ENCODE assay signal across 19 cellular contexts in the genomic region with DNA sequence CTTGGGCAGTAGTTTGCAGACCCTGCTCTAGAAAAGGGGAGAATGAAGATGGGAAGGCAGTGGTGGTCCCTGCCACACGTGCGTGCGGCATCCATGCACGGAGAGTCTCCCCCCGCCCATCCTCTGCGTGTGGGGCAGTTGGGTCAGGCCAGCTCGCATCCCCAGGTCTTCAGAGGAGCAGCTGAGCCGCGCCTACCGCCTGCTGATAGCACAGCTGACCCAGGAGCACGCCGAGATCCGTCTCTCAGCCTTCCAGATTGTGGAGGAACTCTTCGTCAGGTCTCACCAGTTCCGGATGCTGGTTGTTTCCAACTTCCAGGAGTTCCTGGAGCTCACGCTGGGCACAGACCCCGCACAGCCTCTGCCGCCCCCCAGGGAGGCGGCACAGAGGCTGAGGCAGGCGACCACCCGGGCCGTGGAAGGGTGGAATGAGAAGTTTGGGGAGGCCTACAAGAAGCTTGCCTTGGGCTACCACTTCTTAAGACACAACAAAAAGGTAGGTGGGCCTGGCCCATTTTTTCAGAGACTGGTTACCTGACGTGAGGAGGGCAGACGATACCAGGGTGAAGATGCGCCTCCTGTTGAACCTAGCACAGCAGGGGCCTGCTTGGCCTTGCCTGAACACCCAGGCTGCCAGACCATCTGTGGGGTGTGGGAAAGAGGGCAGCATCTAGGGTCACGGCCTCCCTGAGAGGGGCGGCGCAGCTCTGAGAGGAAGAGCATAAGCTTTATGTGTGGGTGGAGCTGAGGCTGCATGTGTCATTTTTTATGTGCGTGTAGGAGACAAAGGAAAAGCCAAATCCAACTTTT. TPM values are rescaled to one million over a fixed set of nuclear protein-coding genes. Genes with fewer than 3 reads are reported as not detected.
DNase-seq lines count a peak whose midpoint lies in the region; ATAC-seq, FAIRE-seq and TF ChIP-seq lines count a peak whose summit lies in the region.
"Had no signal": no experiment of that assay in that cellular context is flagged by ENCODE, and none has a peak within 500 bp of the region (broad histone marks: within the 10 kb centered on the region; RNA-seq: fewer than 3 reads in every experiment).

No MANE protein-coding gene starts in this region.

- H3K9me2 ChIP-seq in OCI-LY7 (ENCODE audit: insufficient read depth, low read length), result no peaks in the 10 kb centered on the region

- ATAC-seq in activated naive CD8-positive, alpha-beta T cell treated with anti-CD3 and anti-CD28 coated beads, Interleukin-2, amount 50 U/mL, for 24 hours, result no peak
- ATAC-seq in HG02970 (IDR thresholded peaks at IDR 0.05; ENCODE audit: low FRiP score, unreplicated experiment), result no peak
- ATAC-seq: gastrocnemius medialis had no signal

- H3K9me3 ChIP-seq in OCI-LY7 (ENCODE audit: low read length) (no peaks in the 10 kb centered on the region), H1 (ENCODE audit: insufficient read depth in 2 of 2, low read depth in 1 of 2, low read length in 1 of 2) (no peaks in the 10 kb centered on the region)
- H3K9me3 ChIP-seq: gastrocnemius medialis, SJSA1 had no signal

- no peak for TF ChIP-seq POLR2A in H1 (IDR thresholded peaks at IDR 0.05; ENCODE audit: control extremely low read depth in 1 of 2, low read depth in 2 of 2, low read length in 2 of 2)

- H2BK12ac ChIP-seq in H1 (ENCODE audit: low read depth, low read length), result no peak overlapping the region

- no peak for TF ChIP-seq CTCF in OCI-LY7 (conservative IDR thresholded peaks at IDR 0.05; ENCODE audit: low read length)
- no peak for TF ChIP-seq CTCF in H1 (IDR thresholded peaks at IDR 0.05; ENCODE audit: control extremely low read depth in 1 of 3, insufficient read depth in 1 of 3, low read depth in 1 of 3, low read length in 3 of 3)
- no peak for TF ChIP-seq CTCF in type B pancreatic cell (conservative IDR thresholded peaks at IDR 0.05)

- DNase-seq in activated naive CD8-positive, alpha-beta T cell treated with anti-CD3 and anti-CD28 coated beads, Interleukin-2, amount 50 U/mL, for 24 hours, result no peak
- DNase-seq in OCI-LY7 (ENCODE audit: low spot score), result no peak
- no peak for DNase-seq in H1 (ENCODE audit: low read depth in 1 of 2, low spot score in 2 of 2)
- DNase-seq in type B pancreatic cell (ENCODE audit: extremely low spot score, unreplicated experiment), result no peak
- DNase-seq in anterior cingulate cortex (lab: John Stamatoyannopoulos, UW), result no peak
- DNase-seq in SW 1271 (lab: John Stamatoyannopoulos, UW), result no peak
- DNase-seq: activated T-cell treated with anti-CD3 and anti-CD28 coated beads, Interleukin-2, amount 50 U/mL, for 48 hours; DMS79; gastrocnemius medialis; midbrain; MM.1S; NCI-H2081 treated with DMSO at 0.1 percent for 48 hours; NK-92 treated with Interleukin-12 subunit alpha and Interleukin-12 subunit beta, amount 100 ng/mL, for 24 hours; posterior cingulate gyrus had no signal

- intact Hi-C loops in OCI-LY7 (cut with micrococcal nuclease; ENCODE audit: unreplicated experiment), result loop anchor here (5.0 kb wide), 2 partner anchors 82 to 337 kb away; partner anchors contain the start of gene FGFRL1

- H4K20me1 ChIP-seq in OCI-LY7 (ENCODE audit: insufficient read depth, low read length) (peaks cover 5% of the 10 kb centered on the region; the same call in 1 of the 2 replicates), H1 (replicated peaks in 1 of 2; ENCODE audit: control insufficient read depth in 1 of 2, insufficient read depth in 2 of 2, low read length in 2 of 2) (peaks cover 0 to 7% of the 10 kb centered on the region in 2 experiments)

- TF ChIP-seq EP300 in H1 (IDR thresholded peaks at IDR 0.05; ENCODE audit: borderline replicate concordance in 1 of 2, low read depth in 2 of 2, low read length in 2 of 2), result no peak

- WGBS in H1 (ENCODE audit: extremely low coverage in 1 of 2, insufficient coverage in 1 of 2, insufficient read length in 1 of 2, insufficient replicate concordance in 2 of 2, low coverage in 1 of 2, low lambda C conversion rate in 2 of 2, missing lambda C conversion rate in 1 of 2), 2 experiments, result 88% methylated on average over 23 of the region's 29 CpGs; no CpG with 5 or more reads in 1 of the 2 experiments

- 0 out of 2 replicates have a peak overlapping the region, but pooled peaks have one; percentile 76 for H3K4me2 ChIP-seq in OCI-LY7 (ENCODE audit: low read length)
- H3K4me2 ChIP-seq in H1 (ENCODE audit: insufficient read depth in 1 of 2, low read depth in 2 of 2, low read length in 2 of 2), result no peak overlapping the region; a peak in 1 of 4 replicates

- H3K4me3 Mint-ChIP-seq in activated naive CD8-positive, alpha-beta T cell, result peak overlapping the region; percentile 90
- H3K4me3 Mint-ChIP-seq in activated naive CD8-positive, alpha-beta T cell treated with anti-CD3 and anti-CD28 coated beads, Interleukin-2, amount 50 U/mL, for 24 hours, result no peak overlapping the region
- H3K4me3 Mint-ChIP-seq in type B pancreatic cell, result peak overlapping the region; percentile 74

- no peak for TF ChIP-seq RAD21 in H1 (IDR thresholded peaks at IDR 0.05 in 1 of 2, conservative IDR thresholded peaks at IDR 0.05 in 1 of 2; ENCODE audit: low read depth in 2 of 2, low read length in 2 of 2)

- H3K56ac ChIP-seq in H1 (replicated peaks; ENCODE audit: insufficient read length, low read depth, low read length), result no peak overlapping the region

- H3K27me3 Mint-ChIP-seq in activated naive CD8-positive, alpha-beta T cell, result no peaks in the 10 kb centered on the region
- no peaks in the 10 kb centered on the region for H3K27me3 Mint-ChIP-seq in activated naive CD8-positive, alpha-beta T cell treated with anti-CD3 and anti-CD28 coated beads, Interleukin-2, amount 50 U/mL, for 24 hours
- no peaks in the 10 kb centered on the region for H3K27me3 Mint-ChIP-seq in type B pancreatic cell

- no peak overlapping the region for H4K5ac ChIP-seq in H1 (ENCODE audit: insufficient read length, low read depth, low read length)

- CTCF ChIA-PET in OCI-LY7 (lab: Charles Lee; ENCODE audit: unreplicated experiment), result interaction anchor here (0.6 kb wide), 1 partner anchor 738 kb away, joined by 3 read pairs; no protein-coding TSS in a partner anchor
- CTCF ChIA-PET in H1 (lab: Charles Lee; ENCODE audit: partially characterized antibody), result interaction anchor here (0.6 to 1.3 kb wide), 6 partner anchors 18 to 280 kb away, joined by 3 to 5 read pairs (median 3); no protein-coding TSS in a partner anchor

- H3K27ac ChIP-seq in OCI-LY7 (ENCODE audit: low read depth, low read length, poor library complexity, severe bottlenecking) (no peak overlapping the region), H1 (ENCODE audit: low read depth, low read length) (no peak overlapping the region)
- H3K27ac ChIP-seq: gastrocnemius medialis, SJSA1 had no signal

- POLR2A ChIA-PET in OCI-LY7 (lab: Charles Lee) (interaction anchor here (0.5 to 0.6 kb wide), 2 partner anchors 42 to 59 kb away, joined by 3 read pairs; no protein-coding TSS in a partner anchor), H1 (lab: Charles Lee; ENCODE audit: partially characterized antibody) (interaction anchor here (5.7 kb wide), 1 partner anchor 100 kb away, joined by 49 read pairs; the partner anchor contains the start of gene CTBP1)

- peaks cover 2% of the 10 kb centered on the region; the same call in 1 of the 2 replicates for H3K79me1 ChIP-seq in H1 (ENCODE audit: low read depth, low read length)

- FAIRE-seq in H1 (lab: Jason Lieb, UNC), result no peak

- no TSS peak for BruUV-seq in OCI-LY7 (replicated peaks; lab: Mats Ljungman, UMichigan)

- no peaks in the 10 kb centered on the region for H3K27me3 ChIP-seq in H1 (replicated peaks in 1 of 4; ENCODE audit: control insufficient read depth in 3 of 4, extremely low read depth in 1 of 4, insufficient read depth in 3 of 4, low read length in 3 of 4)
- H3K27me3 ChIP-seq: gastrocnemius medialis, SJSA1 had no signal

- H3K14ac ChIP-seq in H1 (ENCODE audit: insufficient read length), result no peak overlapping the region

- H2BK5ac ChIP-seq in H1 (ENCODE audit: low read depth, low read length), result no peak overlapping the region; the same call in 1 of the 2 replicates

- H3K27ac Mint-ChIP-seq in activated naive CD8-positive, alpha-beta T cell, result peak overlapping the region; percentile 50
- no peak overlapping the region for H3K27ac Mint-ChIP-seq in activated naive CD8-positive, alpha-beta T cell treated with anti-CD3 and anti-CD28 coated beads, Interleukin-2, amount 50 U/mL, for 24 hours
- H3K27ac Mint-ChIP-seq in type B pancreatic cell, result peak overlapping the region; percentile 95

- no peaks in the 10 kb centered on the region for H3K9me3 Mint-ChIP-seq in activated naive CD8-positive, alpha-beta T cell (ENCODE audit: low read depth)
- H3K9me3 Mint-ChIP-seq in activated naive CD8-positive, alpha-beta T cell treated with anti-CD3 and anti-CD28 coated beads, Interleukin-2, amount 50 U/mL, for 24 hours, result no peaks in the 10 kb centered on the region
- no peaks in the 10 kb centered on the region for H3K9me3 Mint-ChIP-seq in type B pancreatic cell

- no peak overlapping the region for H2BK20ac ChIP-seq in H1 (ENCODE audit: low read length)

- no peak overlapping the region for H3K23ac ChIP-seq in H1 (ENCODE audit: insufficient read length)

- no peaks in the 10 kb centered on the region for H3K36me3 Mint-ChIP-seq in activated naive CD8-positive, alpha-beta T cell
- H3K36me3 Mint-ChIP-seq in activated naive CD8-positive, alpha-beta T cell treated with anti-CD3 and anti-CD28 coated beads, Interleukin-2, amount 50 U/mL, for 24 hours (ENCODE audit: low read depth), result no peaks in the 10 kb centered on the region
- no peaks in the 10 kb centered on the region for H3K36me3 Mint-ChIP-seq in type B pancreatic cell

- H4K8ac ChIP-seq in H1 (ENCODE audit: extremely low read depth, insufficient read depth, low read length), result peak overlapping the region; percentile 36; the same call in 1 of the 2 replicates

- H3K4me1 Mint-ChIP-seq in activated naive CD8-positive, alpha-beta T cell (ENCODE audit: low read depth), result peaks cover 32% of the 10 kb centered on the region
- H3K4me1 Mint-ChIP-seq in activated naive CD8-positive, alpha-beta T cell treated with anti-CD3 and anti-CD28 coated beads, Interleukin-2, amount 50 U/mL, for 24 hours, result peaks cover 35% of the 10 kb centered on the region
- peaks cover 30% of the 10 kb centered on the region for H3K4me1 Mint-ChIP-seq in type B pancreatic cell (ENCODE audit: unreplicated experiment)

- H2AFZ ChIP-seq in OCI-LY7 (ENCODE audit: low read length) (no peak overlapping the region), H1 (ENCODE audit: low read length) (no peak overlapping the region)

- no peak overlapping the region for H3K4ac ChIP-seq in H1 (replicated peaks; ENCODE audit: insufficient read length, low read depth, low read length)

- no peak overlapping the region for H3K9ac ChIP-seq in H1 (replicated peaks in 1 of 4; ENCODE audit: extremely low read depth in 1 of 4, low read depth in 3 of 4, low read length in 3 of 4)

- H3K23me2 ChIP-seq in H1 (ENCODE audit: low read depth, low read length), result peaks cover 10% of the 10 kb centered on the region

- H2BK15ac ChIP-seq in H1 (ENCODE audit: low read length), result no peak overlapping the region

- H3K4me1 ChIP-seq in OCI-LY7 (ENCODE audit: insufficient read depth, low read length, poor library complexity, severe bottlenecking), result peaks cover 28% of the 10 kb centered on the region
- peaks cover 0 to 6% (median 2%) of the 10 kb centered on the region in 4 experiments; a peak in 3 of 7 replicates for H3K4me1 ChIP-seq in H1 (replicated peaks in 1 of 4; ENCODE audit: control insufficient read depth in 3 of 4, insufficient read depth in 4 of 4, low read length in 3 of 4)

- no peak overlapping the region for H2BK120ac ChIP-seq in H1 (replicated peaks; ENCODE audit: low read depth, low read length)

- H3K18ac ChIP-seq in H1 (ENCODE audit: extremely low read depth, low read length), result no peak overlapping the region

- H3K36me3 ChIP-seq in OCI-LY7 (ENCODE audit: insufficient read depth, low read length) (peaks cover 34% of the 10 kb centered on the region), H1 (ENCODE audit: control insufficient read depth in 2 of 4, insufficient read depth in 4 of 4, low read length in 3 of 4) (peaks cover 0 to 14% (median 5%) of the 10 kb centered on the region in 4 experiments; a peak in 3 of 8 replicates)

- no peak overlapping the region for H3K4me3 ChIP-seq in OCI-LY7 (ENCODE audit: low read depth, low read length, poor library complexity, severe bottlenecking)
- H3K4me3 ChIP-seq in H1 (ENCODE audit: extremely low read depth in 1 of 4, insufficient read depth in 2 of 4, low read depth in 3 of 4, low read length in 4 of 4), result no peak overlapping the region
- H3K4me3 ChIP-seq: gastrocnemius medialis, SJSA1 had no signal

- H3K79me2 ChIP-seq in OCI-LY7 (ENCODE audit: insufficient read depth, low read depth, low read length) (peaks cover 17% of the 10 kb centered on the region; the same call in 1 of the 2 replicates), H1 (ENCODE audit: control insufficient read depth in 1 of 2, insufficient read depth in 2 of 2, low read length in 2 of 2) (peaks cover 0 to 9% of the 10 kb centered on the region in 2 experiments; a peak in 2 of 4 replicates)

- H2AK5ac ChIP-seq in H1 (ENCODE audit: low read depth, low read length), result no peak overlapping the region

- no peak overlapping the region for H4K91ac ChIP-seq in H1 (replicated peaks; ENCODE audit: insufficient read length, low read length)

RNA-seq across cellular contexts. Expression of gene UVSSA, which starts 2.6 kb away (rescaled TPM):
- 13.2 and 17.9 TPM in 2 replicates for total RNA-seq in OCI-LY7 (2014; rRNA removed; shearing (Covaris generic))
- 43.2 and 45.0 TPM in 2 replicates for total RNA-seq in OCI-LY7 (2022)
- 19.0 and 19.4 TPM in 2 replicates for total RNA-seq in H1 (2021; fragmentation: NEBNext Ultra II Directional; extraction: Animal tissue kit (Norgen Biotek cat#: 25700))
- 14.5 and 21.1 TPM in 2 replicates for polyA plus RNA-seq in H1 (2011; rRNA removed)
- 14.8 TPM for polyA plus RNA-seq in H1 (2011; cell fraction: cytosol; rRNA removed)
- 106 TPM for polyA plus RNA-seq in H1 (2011; cell fraction: nucleus; rRNA removed)
- 17.0 to 21.8 TPM (median 19.1 TPM) in 4 replicates for polyA plus RNA-seq in H1 (2012, experiment 1 of 2)
- 2.3 TPM for polyA plus RNA-seq in H1 (2012, experiment 2 of 2)
- polyA plus RNA-seq in H1 (2013, experiment 1 of 2), result 9.4 TPM
- polyA plus RNA-seq in H1 (2013, experiment 2 of 2), result 8.0 TPM
- 7.8 and 8.3 TPM in 2 replicates for polyA minus RNA-seq in H1 (2011; rRNA and poly(A)+ RNA removed)
- polyA minus RNA-seq in H1 (2011; cell fraction: cytosol; rRNA and poly(A)+ RNA removed), result 13.4 TPM
- polyA minus RNA-seq in H1 (2011; cell fraction: nucleus; rRNA and poly(A)+ RNA removed), result 25.9 TPM
- 30.5 and 32.4 TPM in 2 replicates for total RNA-seq in type B pancreatic cell (ENCODE audit: low replicate concordance)

RNA-seq across cellular contexts. Expression of gene NKX1-1, which starts 56.7 kb away (rescaled TPM):
- not detected in 2 replicates for total RNA-seq in OCI-LY7 (2014; rRNA removed; shearing (Covaris generic))
- total RNA-seq in OCI-LY7 (2022) (not detected in 2 replicates), type B pancreatic cell (ENCODE audit: low replicate concordance) (not detected in 2 replicates)
- total RNA-seq in H1 (2021; fragmentation: NEBNext Ultra II Directional; extraction: Animal tissue kit (Norgen Biotek cat#: 25700)), result not detected in 2 replicates
- polyA plus RNA-seq in H1 (2011; rRNA removed), result not detected in 2 replicates
- not detected for polyA plus RNA-seq in H1 (2011; cell fraction: cytosol; rRNA removed)
- polyA plus RNA-seq in H1 (2011; cell fraction: nucleus; rRNA removed), result not detected
- not detected in 4 replicates for polyA plus RNA-seq in H1 (2012, experiment 1 of 2)
- polyA plus RNA-seq in H1 (2012, experiment 2 of 2), result not detected
- not detected for polyA plus RNA-seq in H1 (2013, experiment 1 of 2)
- not detected for polyA plus RNA-seq in H1 (2013, experiment 2 of 2)
- polyA minus RNA-seq in H1 (2011; rRNA and poly(A)+ RNA removed), result not detected in 2 replicates
- not detected for polyA minus RNA-seq in H1 (2011; cell fraction: cytosol; rRNA and poly(A)+ RNA removed)
- polyA minus RNA-seq in H1 (2011; cell fraction: nucleus; rRNA and poly(A)+ RNA removed), result not detected
- total RNA-seq: bronchial epithelial cell, gastrocnemius medialis, SJSA1 had no signal
- polyA plus RNA-seq: thymus had no signal

RNA-seq across cellular contexts. Expression of gene MAEA, which starts 59.9 kb away (rescaled TPM):
- 52.5 and 53.2 TPM in 2 replicates for total RNA-seq in OCI-LY7 (2014; rRNA removed; shearing (Covaris generic))
- total RNA-seq in OCI-LY7 (2022), result 59.3 and 64.2 TPM in 2 replicates
- 75.3 and 75.8 TPM in 2 replicates for total RNA-seq in H1 (2021; fragmentation: NEBNext Ultra II Directional; extraction: Animal tissue kit (Norgen Biotek cat#: 25700))
- 133 and 166 TPM in 2 replicates for polyA plus RNA-seq in H1 (2011; rRNA removed)
- polyA plus RNA-seq in H1 (2011; cell fraction: cytosol; rRNA removed), result 136 TPM
- 178 TPM for polyA plus RNA-seq in H1 (2011; cell fraction: nucleus; rRNA removed)
- 65.1 to 86.6 TPM (median 84.3 TPM) in 4 replicates for polyA plus RNA-seq in H1 (2012, experiment 1 of 2)
- polyA plus RNA-seq in H1 (2012, experiment 2 of 2), result 68.5 TPM
- 51.3 TPM for polyA plus RNA-seq in H1 (2013, experiment 1 of 2)
- polyA plus RNA-seq in H1 (2013, experiment 2 of 2), result 48.3 TPM
- polyA minus RNA-seq in H1 (2011; rRNA and poly(A)+ RNA removed), result 55.7 and 65.9 TPM in 2 replicates
- 67.3 TPM for polyA minus RNA-seq in H1 (2011; cell fraction: cytosol; rRNA and poly(A)+ RNA removed)
- 68.6 TPM for polyA minus RNA-seq in H1 (2011; cell fraction: nucleus; rRNA and poly(A)+ RNA removed)
- total RNA-seq in type B pancreatic cell (ENCODE audit: low replicate concordance), result 81.5 and 98.7 TPM in 2 replicates
